ENCODE assay signal across 23 cellular contexts in the genomic region with DNA sequence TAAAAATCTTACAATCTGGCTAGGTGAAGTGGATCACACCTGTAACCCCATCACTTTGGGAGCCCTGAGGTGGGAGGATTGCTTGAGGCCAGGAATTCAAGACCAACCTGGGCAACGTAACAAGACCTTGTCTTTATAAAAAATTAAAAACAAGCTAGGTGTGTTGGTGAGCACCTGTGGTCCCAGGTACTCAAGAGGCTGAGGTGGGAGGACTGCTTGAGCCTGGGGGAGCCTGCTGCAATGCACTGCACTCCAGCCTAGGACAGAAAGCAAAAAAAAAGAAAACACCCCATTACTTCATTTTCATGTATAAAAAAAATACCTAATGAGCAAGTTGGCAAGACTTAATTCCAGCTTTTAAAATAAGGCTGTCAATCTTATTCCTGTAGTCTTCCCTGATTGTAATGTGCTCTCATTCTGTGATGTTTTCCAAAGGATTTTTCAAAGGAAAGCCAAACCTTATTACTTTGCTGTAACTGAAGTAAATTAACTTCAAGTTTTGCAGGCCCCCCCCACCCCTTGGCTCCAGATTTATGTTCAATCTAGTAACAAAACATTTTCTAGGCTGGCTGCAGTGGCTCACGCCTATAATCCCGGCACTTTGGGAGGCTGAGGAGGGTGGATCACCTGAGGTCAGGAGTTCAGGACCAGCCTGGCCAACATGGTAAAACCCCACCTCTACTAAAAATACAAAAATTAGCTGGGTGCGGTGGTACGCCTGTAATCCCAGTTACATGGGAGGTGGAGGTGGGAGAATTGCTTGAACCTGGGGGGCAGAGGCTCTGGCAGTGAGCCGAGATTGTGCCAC. TPM values are rescaled to one million over a fixed set of nuclear protein-coding genes. Genes with fewer than 3 reads are reported as not detected.
DNase-seq lines count a peak whose midpoint lies in the region; ATAC-seq, FAIRE-seq and TF ChIP-seq lines count a peak whose summit lies in the region.
"Had no signal": no experiment of that assay in that cellular context is flagged by ENCODE, and none has a peak within 500 bp of the region (broad histone marks: within the 10 kb centered on the region; RNA-seq: fewer than 3 reads in every experiment).

No MANE protein-coding gene starts in this region.

- H3K27ac ChIP-seq in 22Rv1 (peak overlapping the region; percentile 97), OCI-LY7 (ENCODE audit: low read depth, low read length, poor library complexity, severe bottlenecking) (peak overlapping the region; percentile 87), endothelial cell of umbilical vein (ENCODE audit: insufficient read depth, low read depth, low read length) (no peak overlapping the region)
- H3K27ac ChIP-seq in CD4-positive, CD25-positive, alpha-beta regulatory T cell (ENCODE audit: insufficient read depth, low read length, poor library complexity, severe bottlenecking) = no peak overlapping the region
- H3K27ac ChIP-seq: adrenal gland, lower lobe of right lung, SJSA1, tibial artery had no signal

- H2AFZ ChIP-seq in OCI-LY7 (ENCODE audit: low read length) = no peak overlapping the region
- H2AFZ ChIP-seq in endothelial cell of umbilical vein (ENCODE audit: low read depth, low read length) = no peak overlapping the region

- no peaks in the 10 kb centered on the region for H3K9me3 ChIP-seq in CD4-positive, CD25-positive, alpha-beta regulatory T cell (ENCODE audit: control insufficient read depth in 2 of 2, low read length in 2 of 2)
- H3K9me3 ChIP-seq in OCI-LY7 (ENCODE audit: low read length) (no peaks in the 10 kb centered on the region), endothelial cell of umbilical vein (replicated peaks; ENCODE audit: control insufficient read depth, insufficient read depth, low read length) (no peaks in the 10 kb centered on the region)
- H3K9me3 ChIP-seq: adrenal gland, lower lobe of right lung, SJSA1, tibial artery had no signal

- H3K9me1 ChIP-seq in endothelial cell of umbilical vein (replicated peaks; ENCODE audit: control insufficient read depth, extremely low read depth, insufficient read depth, low read length) = no peaks in the 10 kb centered on the region

- ATAC-seq in CD4-positive, CD25-positive, alpha-beta regulatory T cell (ENCODE audit: low read depth in 2 of 2) = no peak
- ATAC-seq in HG02884 (IDR thresholded peaks at IDR 0.05; ENCODE audit: unreplicated experiment) (no peak), HG03354 (IDR thresholded peaks at IDR 0.05; ENCODE audit: poor library complexity, severe bottlenecking, unreplicated experiment) (no peak)
- ATAC-seq: activated T-cell treated with anti-CD3 and anti-CD28 coated beads, Interleukin-2, amount 50 U/mL, for 4 hours; lower lobe of right lung; PC-3; stimulated activated naive CD8-positive, alpha-beta T cell treated with anti-CD3 and anti-CD28 coated beads, Interleukin-15, Interleukin-2, amounts not matched to agents 100 U/mL and 50 U/mL, for 24 hours had no signal

- H3K4me3 ChIP-seq in CD4-positive, CD25-positive, alpha-beta regulatory T cell (ENCODE audit: low read depth, low read length) = no peak overlapping the region
- no peak overlapping the region for H3K4me3 ChIP-seq in OCI-LY7 (ENCODE audit: low read depth, low read length, poor library complexity, severe bottlenecking)
- H3K4me3 ChIP-seq in endothelial cell of umbilical vein (replicated peaks in 1 of 3; ENCODE audit: insufficient read depth in 1 of 3, low read depth in 1 of 3, low read length in 3 of 3) = no peak overlapping the region
- H3K4me3 ChIP-seq: adrenal gland, lower lobe of right lung, SJSA1, tibial artery had no signal

- no peak overlapping the region for H3K4me2 ChIP-seq in OCI-LY7 (ENCODE audit: low read length)
- no peak overlapping the region for H3K4me2 ChIP-seq in endothelial cell of umbilical vein (ENCODE audit: insufficient read depth, low read length)

- H3K4me3 Mint-ChIP-seq in CD4-positive, CD25-positive, alpha-beta regulatory T cell = peak overlapping the region in 3 of 4 donors; percentile 15 to 50 (median 31)
- H3K4me3 Mint-ChIP-seq: activated T-cell treated with anti-CD3 and anti-CD28 coated beads, Interleukin-2, amount 50 U/mL, for 4 hours; dendritic cell treated with granulocyte-macrophage colony-stimulating factor and Interleukin-4, amounts not matched to agents 40 ng/mL and 50 ng/mL, for 4 days had no signal

- H3K4me1 ChIP-seq in CD4-positive, CD25-positive, alpha-beta regulatory T cell (ENCODE audit: control insufficient read depth, insufficient read depth, low read length, poor library complexity, severe bottlenecking) = peaks cover 27% of the 10 kb centered on the region
- H3K4me1 ChIP-seq in OCI-LY7 (ENCODE audit: insufficient read depth, low read length, poor library complexity, severe bottlenecking) (peaks cover 29% of the 10 kb centered on the region), endothelial cell of umbilical vein (ENCODE audit: control insufficient read depth, extremely low read depth, insufficient read depth, low read length) (peaks cover 8% of the 10 kb centered on the region)

- dilution Hi-C loops in endothelial cell of umbilical vein (cut with MboI; ENCODE audit: extremely low pct_ligation_motif_present, low sequenced_read_pairs) = no loop called here

- DNase-seq in CD4-positive, CD25-positive, alpha-beta regulatory T cell = no peak
- DNase-seq in OCI-LY7 (ENCODE audit: low spot score) = no peak
- DNase-seq in endothelial cell of umbilical vein (ENCODE audit: low read depth, low spot score) = no peak
- DNase-seq in activated CD8-positive, alpha-beta memory T cell treated with anti-CD3 and anti-CD28 coated beads, Interleukin-2, amount 50 U/mL, for 48 hours = no peak
- DNase-seq: activated T-cell treated with anti-CD3 and anti-CD28 coated beads, Interleukin-2, amount 50 U/mL, for 4 hours; adrenal gland; AML-193; hypothalamus; lower lobe of right lung; NCI-H1417 treated with DMSO at 0.1 percent for 48 hours; NCI-H526 treated with DMSO at 0.1 percent for 48 hours; PC-3; stimulated activated naive CD8-positive, alpha-beta T cell treated with anti-CD3 and anti-CD28 coated beads, Interleukin-15, Interleukin-2, amounts not matched to agents 100 U/mL and 50 U/mL, for 24 hours; T-helper 9 cell; tibial artery had no signal

- BruUV-seq in OCI-LY7 (replicated peaks; lab: Mats Ljungman, UMichigan) = no TSS peak
- BruUV-seq in endothelial cell of umbilical vein (replicated peaks; lab: Mats Ljungman, UMichigan) = no TSS peak

- H3K79me2 ChIP-seq in OCI-LY7 (ENCODE audit: insufficient read depth, low read depth, low read length) (peaks cover 23% of the 10 kb centered on the region), endothelial cell of umbilical vein (ENCODE audit: control insufficient read depth, insufficient read depth, low read length) (peaks cover 18% of the 10 kb centered on the region)

- peak; percentile 63 for TF ChIP-seq POLR2A in endothelial cell of umbilical vein (IDR thresholded peaks at IDR 0.05; ENCODE audit: low read depth, low read length)

- intact Hi-C loops in OCI-LY7 (cut with micrococcal nuclease; ENCODE audit: unreplicated experiment) = loop anchor here (1.0 kb wide), 1 partner anchor 20 kb away; no protein-coding TSS in a partner anchor
- intact Hi-C loops in endothelial cell of umbilical vein (cut with micrococcal nuclease) = loop anchor here (2.0 kb wide), 1 partner anchor 13 kb away; no protein-coding TSS in a partner anchor

- peak overlapping the region in 1 of 3 donors; percentile 7 for H3K27ac Mint-ChIP-seq in CD4-positive, CD25-positive, alpha-beta regulatory T cell

- POLR2A ChIA-PET in OCI-LY7 (lab: Charles Lee) (interaction anchor here (0.9 to 2.0 kb wide), 5 partner anchors 9 to 22 kb away, joined by 3 to 7 read pairs (median 3); no protein-coding TSS in a partner anchor), endothelial cell of umbilical vein (lab: Charles Lee) (interaction anchor here (0.6 to 0.7 kb wide), 2 partner anchors 8 to 986 kb away, joined by 3 read pairs; no protein-coding TSS in a partner anchor)

- CTCF ChIA-PET in OCI-LY7 (lab: Charles Lee; ENCODE audit: unreplicated experiment) = no interaction called here
- CTCF ChIA-PET in endothelial cell of umbilical vein (lab: Charles Lee) = no interaction called here

- H3K27me3 Mint-ChIP-seq in CD4-positive, CD25-positive, alpha-beta regulatory T cell = peaks cover 4% of the 10 kb centered on the region
- H3K27me3 Mint-ChIP-seq: dendritic cell treated with granulocyte-macrophage colony-stimulating factor and Interleukin-4, amounts not matched to agents 40 ng/mL and 50 ng/mL, for 4 days had no signal

- no peaks in the 10 kb centered on the region for H3K9me2 ChIP-seq in OCI-LY7 (ENCODE audit: insufficient read depth, low read length)

- H3K9ac ChIP-seq in endothelial cell of umbilical vein (replicated peaks; ENCODE audit: extremely low read depth, insufficient read depth, low read length) = no peak overlapping the region

- H4K20me1 ChIP-seq in OCI-LY7 (ENCODE audit: insufficient read depth, low read length) (peaks cover 6% of the 10 kb centered on the region; the same call in 1 of the 2 replicates), endothelial cell of umbilical vein (replicated peaks; ENCODE audit: control insufficient read depth, extremely low read depth, insufficient read depth, low read length) (no peaks in the 10 kb centered on the region)

- H3K36me3 Mint-ChIP-seq in CD4-positive, CD25-positive, alpha-beta regulatory T cell = peaks cover 33% of the 10 kb centered on the region

- H3K9me3 Mint-ChIP-seq in CD4-positive, CD25-positive, alpha-beta regulatory T cell = no peaks in the 10 kb centered on the region
- H3K9me3 Mint-ChIP-seq: activated T-cell treated with anti-CD3 and anti-CD28 coated beads, Interleukin-2, amount 50 U/mL, for 4 hours; dendritic cell treated with granulocyte-macrophage colony-stimulating factor and Interleukin-4, amounts not matched to agents 40 ng/mL and 50 ng/mL, for 4 days had no signal

- FAIRE-seq in endothelial cell of umbilical vein (lab: Jason Lieb, UNC) = no peak
- FAIRE-seq: frontal cortex, H54, keratinocyte had no signal

- no peak for TF ChIP-seq CTCF in 22Rv1 (IDR thresholded peaks at IDR 0.05)
- no peak for TF ChIP-seq CTCF in OCI-LY7 (conservative IDR thresholded peaks at IDR 0.05; ENCODE audit: low read length)
- TF ChIP-seq CTCF in endothelial cell of umbilical vein (IDR thresholded peaks at IDR 0.05; ENCODE audit: extremely low read depth in 1 of 2, insufficient read depth in 1 of 2, low read depth in 1 of 2, low read length in 2 of 2) = no peak

- H3K27me3 ChIP-seq in CD4-positive, CD25-positive, alpha-beta regulatory T cell (ENCODE audit: control insufficient read depth, insufficient read depth, low read length) = no peaks in the 10 kb centered on the region
- no peaks in the 10 kb centered on the region for H3K27me3 ChIP-seq in endothelial cell of umbilical vein (ENCODE audit: control insufficient read depth in 2 of 2, insufficient read depth in 2 of 2, low read length in 2 of 2)
- H3K27me3 ChIP-seq: adrenal gland, SJSA1, tibial artery had no signal

- peaks cover 56% of the 10 kb centered on the region for H3K36me3 ChIP-seq in CD4-positive, CD25-positive, alpha-beta regulatory T cell (ENCODE audit: control insufficient read depth, insufficient read depth, low read length)
- H3K36me3 ChIP-seq in OCI-LY7 (ENCODE audit: insufficient read depth, low read length) (peaks cover 67% of the 10 kb centered on the region), endothelial cell of umbilical vein (ENCODE audit: control insufficient read depth in 2 of 2, extremely low read depth in 1 of 2, insufficient read depth in 2 of 2, low read length in 2 of 2) (peaks cover 27 to 32% of the 10 kb centered on the region in 2 experiments)

- peaks cover 11 to 44% (median 23%) of the 10 kb centered on the region in 4 donors for H3K4me1 Mint-ChIP-seq in CD4-positive, CD25-positive, alpha-beta regulatory T cell

RNA-seq across cellular contexts. Expression of gene ZCCHC8, which starts 3.3 kb away (rescaled TPM):
- 66.1 TPM for total RNA-seq in CD4-positive, CD25-positive, alpha-beta regulatory T cell
- 10 to 100 TPM; 11.8 to 17.4 (median 14.0) TPM for polyA plus RNA-seq in CD4-positive, CD25-positive, alpha-beta regulatory T cell
- 46.9 and 48.7 TPM in 2 replicates for total RNA-seq in OCI-LY7 (2014; rRNA removed; shearing (Covaris generic))
- total RNA-seq in OCI-LY7 (2022) (68.1 and 68.6 TPM in 2 replicates), endothelial cell of umbilical vein (24.4 and 26.5 TPM in 2 replicates)
- polyA plus RNA-seq in endothelial cell of umbilical vein = 9.4 and 10.0 TPM in 2 replicates
- polyA plus RNA-seq in endothelial cell of umbilical vein (2011; cell fraction: cytosol; rRNA removed) = 12.5 and 13.6 TPM in 2 replicates
- polyA plus RNA-seq in endothelial cell of umbilical vein (2011; cell fraction: nucleus; rRNA removed) = 34.1 and 41.2 TPM in 2 replicates
- polyA plus RNA-seq in endothelial cell of umbilical vein (2012) = 11.8 and 15.7 TPM in 2 replicates
- polyA minus RNA-seq in endothelial cell of umbilical vein = 10.0 and 11.4 TPM in 2 replicates
- 11.6 TPM for polyA minus RNA-seq in endothelial cell of umbilical vein (2011; cell fraction: cytosol; rRNA and poly(A)+ RNA removed)
- 15.6 and 20.2 TPM in 2 replicates for polyA minus RNA-seq in endothelial cell of umbilical vein (2011; cell fraction: nucleus; rRNA and poly(A)+ RNA removed)

RNA-seq across cellular contexts. Expression of gene RSRC2, which starts 22.7 kb away (rescaled TPM):
- 293 TPM for total RNA-seq in CD4-positive, CD25-positive, alpha-beta regulatory T cell
- 10 to 100 TPM; 28.3 to 37.5 (median 32.2) TPM for polyA plus RNA-seq in CD4-positive, CD25-positive, alpha-beta regulatory T cell
- 91.7 and 125 TPM in 2 replicates for total RNA-seq in OCI-LY7 (2014; rRNA removed; shearing (Covaris generic))
- 131 and 132 TPM in 2 replicates for total RNA-seq in OCI-LY7 (2022)
- total RNA-seq in endothelial cell of umbilical vein = 78.0 and 81.1 TPM in 2 replicates
- 11.3 and 17.6 TPM in 2 replicates for polyA plus RNA-seq in endothelial cell of umbilical vein
- 17.9 and 20.1 TPM in 2 replicates for polyA plus RNA-seq in endothelial cell of umbilical vein (2011; cell fraction: cytosol; rRNA removed)
- 110 and 175 TPM in 2 replicates for polyA plus RNA-seq in endothelial cell of umbilical vein (2011; cell fraction: nucleus; rRNA removed)
- polyA plus RNA-seq in endothelial cell of umbilical vein (2012) = 58.1 and 62.2 TPM in 2 replicates
- 28.2 and 30.6 TPM in 2 replicates for polyA minus RNA-seq in endothelial cell of umbilical vein
- polyA minus RNA-seq in endothelial cell of umbilical vein (2011; cell fraction: cytosol; rRNA and poly(A)+ RNA removed) = 15.0 TPM
- 94.3 and 139 TPM in 2 replicates for polyA minus RNA-seq in endothelial cell of umbilical vein (2011; cell fraction: nucleus; rRNA and poly(A)+ RNA removed)

RNA-seq across cellular contexts. Expression of gene KNTC1, which starts 23.1 kb away (rescaled TPM):
- total RNA-seq in CD4-positive, CD25-positive, alpha-beta regulatory T cell = 27.8 TPM
- polyA plus RNA-seq in CD4-positive, CD25-positive, alpha-beta regulatory T cell = 1 to 10 TPM; 2.1 to 8.0 (median 3.3) TPM
- 138 and 170 TPM in 2 replicates for total RNA-seq in OCI-LY7 (2014; rRNA removed; shearing (Covaris generic))
- 195 and 253 TPM in 2 replicates for total RNA-seq in OCI-LY7 (2022)
- 47.9 and 52.9 TPM in 2 replicates for total RNA-seq in endothelial cell of umbilical vein
- 14.5 and 15.5 TPM in 2 replicates for polyA plus RNA-seq in endothelial cell of umbilical vein
- polyA plus RNA-seq in endothelial cell of umbilical vein (2011; cell fraction: cytosol; rRNA removed) = 9.8 and 12.0 TPM in 2 replicates
- polyA plus RNA-seq in endothelial cell of umbilical vein (2011; cell fraction: nucleus; rRNA removed) = 103 and 142 TPM in 2 replicates
- polyA plus RNA-seq in endothelial cell of umbilical vein (2012) = 13.2 and 21.2 TPM in 2 replicates
- polyA minus RNA-seq in endothelial cell of umbilical vein = 35.0 and 37.3 TPM in 2 replicates
- 26.7 TPM for polyA minus RNA-seq in endothelial cell of umbilical vein (2011; cell fraction: cytosol; rRNA and poly(A)+ RNA removed)
- 66.7 and 127 TPM in 2 replicates for polyA minus RNA-seq in endothelial cell of umbilical vein (2011; cell fraction: nucleus; rRNA and poly(A)+ RNA removed)

Comparison
In these comparisons a context has a peak if more than half of its experiments do, and no peak if none do; other contexts are left out.
1. H3K27ac ChIP-seq: peak in 22Rv1 (single experiment) and OCI-LY7 (single experiment); none in CD4-positive, CD25-positive, alpha-beta regulatory T cell (single experiment) and endothelial cell of umbilical vein (single experiment).